ENCODE assay signal across 13 cellular contexts in the genomic region with DNA sequence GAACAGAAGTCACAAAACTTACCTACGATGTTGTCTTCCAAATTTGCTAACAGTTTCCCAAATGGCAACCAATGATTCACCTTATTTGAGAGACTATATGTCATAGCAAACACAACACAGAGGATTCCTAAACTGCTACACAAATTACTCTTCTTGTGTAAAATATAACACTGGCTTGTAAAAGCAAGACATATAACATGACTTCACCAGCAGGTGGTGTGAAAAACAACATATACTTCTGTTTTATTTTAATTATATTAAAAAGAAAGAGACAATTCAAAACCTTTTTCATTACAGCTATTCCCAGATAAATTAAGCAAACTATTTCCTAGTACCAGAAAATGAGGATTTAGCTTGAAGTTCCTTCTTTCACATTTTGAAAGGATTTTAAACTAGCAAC.
DNase-seq lines count a peak whose midpoint lies in the region; ATAC-seq and TF ChIP-seq lines count a peak whose summit lies in the region.
"Had no signal": no experiment of that assay in that cellular context is flagged by ENCODE, and none has a peak within 500 bp of the region (broad histone marks: within the 10 kb centered on the region; RNA-seq: fewer than 3 reads in every experiment).

No MANE protein-coding gene starts in this region.

- ATAC-seq in GM21367 (IDR thresholded peaks at IDR 0.05; ENCODE audit: unreplicated experiment) = no peak
- ATAC-seq: left lung; natural killer cell treated with Interleukin-12 subunit alpha and Interleukin-12 subunit beta and Interleukin-15 and Interleukin-18, amount 100 ng/mL, for 72 hours had no signal

- H3K4me1 Mint-ChIP-seq in chondrocyte (ENCODE audit: low read depth) (no peaks in the 10 kb centered on the region), progenitor cell of endocrine pancreas (ENCODE audit: low read depth) (no peaks in the 10 kb centered on the region)
- H3K4me1 Mint-ChIP-seq: activated naive CD8-positive, alpha-beta T cell treated with anti-CD3 and anti-CD28 coated beads, Interleukin-2, amount 10 ng/mL, durations not matched to agents 7 days and 5 days had no signal

- H3K27ac Mint-ChIP-seq in chondrocyte (ENCODE audit: unreplicated experiment) (no peak overlapping the region), progenitor cell of endocrine pancreas (no peak overlapping the region)
- H3K27ac Mint-ChIP-seq: activated naive CD8-positive, alpha-beta T cell treated with anti-CD3 and anti-CD28 coated beads, Interleukin-2, amount 10 ng/mL, durations not matched to agents 7 days and 5 days; natural killer cell treated with Interleukin-12 subunit alpha and Interleukin-12 subunit beta and Interleukin-15 and Interleukin-18, amount 100 ng/mL, for 72 hours had no signal

- H3K9me3 Mint-ChIP-seq in chondrocyte (ENCODE audit: low read depth) (no peaks in the 10 kb centered on the region), progenitor cell of endocrine pancreas (ENCODE audit: low read depth) (no peaks in the 10 kb centered on the region)
- H3K9me3 Mint-ChIP-seq: activated naive CD8-positive, alpha-beta T cell treated with anti-CD3 and anti-CD28 coated beads, Interleukin-2, amount 10 ng/mL, durations not matched to agents 7 days and 5 days had no signal

- 0 out of 3 replicates have a peak, but pooled peaks have one; percentile 18 for TF ChIP-seq CTCF in GM12872 (IDR thresholded peaks at IDR 0.05; ENCODE audit: insufficient read depth, low read depth, low read length)
- peak; percentile 75 for TF ChIP-seq CTCF in chondrocyte (IDR thresholded peaks at IDR 0.05)
- TF ChIP-seq CTCF in progenitor cell of endocrine pancreas (IDR thresholded peaks at IDR 0.05; ENCODE audit: unreplicated experiment) = peak; percentile 42

- H3K36me3 Mint-ChIP-seq in chondrocyte (ENCODE audit: low read depth) (no peaks in the 10 kb centered on the region), progenitor cell of endocrine pancreas (ENCODE audit: insufficient read depth) (no peaks in the 10 kb centered on the region)
- H3K36me3 Mint-ChIP-seq: activated naive CD8-positive, alpha-beta T cell treated with anti-CD3 and anti-CD28 coated beads, Interleukin-2, amount 10 ng/mL, durations not matched to agents 7 days and 5 days; natural killer cell treated with Interleukin-12 subunit alpha and Interleukin-12 subunit beta and Interleukin-15 and Interleukin-18, amount 100 ng/mL, for 72 hours had no signal

- DNase-seq in NAMALWA (ENCODE audit: low spot score) = peak; percentile 32
- DNase-seq in chondrocyte (ENCODE audit: low spot score) = no peak
- DNase-seq in progenitor cell of endocrine pancreas (ENCODE audit: low spot score, unreplicated experiment) = no peak
- no peak for DNase-seq in NCI-H1092 (lab: John Stamatoyannopoulos, UW)
- DNase-seq in activated CD4-positive, CD25-positive, alpha-beta regulatory T cell (lab: John Stamatoyannopoulos, UW) = no peak
- DNase-seq: activated naive CD8-positive, alpha-beta T cell treated with anti-CD3 and anti-CD28 coated beads, Interleukin-2, amount 10 ng/mL, durations not matched to agents 7 days and 5 days; Caco-2; left lung; NCI-H1105 treated with DMSO at 0.1 percent for 48 hours; NCI-H69 had no signal

- no peak overlapping the region for H3K4me3 Mint-ChIP-seq in chondrocyte (ENCODE audit: unreplicated experiment)
- no peak overlapping the region for H3K4me3 Mint-ChIP-seq in progenitor cell of endocrine pancreas (ENCODE audit: low read depth)
- H3K4me3 Mint-ChIP-seq: activated naive CD8-positive, alpha-beta T cell treated with anti-CD3 and anti-CD28 coated beads, Interleukin-2, amount 10 ng/mL, durations not matched to agents 7 days and 5 days; natural killer cell treated with Interleukin-12 subunit alpha and Interleukin-12 subunit beta and Interleukin-15 and Interleukin-18, amount 100 ng/mL, for 72 hours had no signal

- H3K27me3 Mint-ChIP-seq in chondrocyte (ENCODE audit: low read depth) (no peaks in the 10 kb centered on the region), progenitor cell of endocrine pancreas (no peaks in the 10 kb centered on the region)
- H3K27me3 Mint-ChIP-seq: activated naive CD8-positive, alpha-beta T cell treated with anti-CD3 and anti-CD28 coated beads, Interleukin-2, amount 10 ng/mL, durations not matched to agents 7 days and 5 days; natural killer cell treated with Interleukin-12 subunit alpha and Interleukin-12 subunit beta and Interleukin-15 and Interleukin-18, amount 100 ng/mL, for 72 hours had no signal

Comparison
In these comparisons a context has a peak if more than half of its experiments do, and no peak if none do; other contexts are left out.
1. CTCF ChIP-seq: peak in every context shown above with its lines; median percentile 75 in chondrocyte; 42 in progenitor cell of endocrine pancreas; 18 in GM12872.